In genomic region chr11:128448487-128448886, GRCh38 we compare ENCODE assay signal across 9 cellular contexts.
DNase-seq lines count a peak whose midpoint lies in the region; ATAC-seq and TF ChIP-seq lines count a peak whose summit lies in the region.
"Had no signal": no experiment of that assay in that cellular context is flagged by ENCODE, and none has a peak within 500 bp of the region (broad histone marks: within the 10 kb centered on the region; RNA-seq: fewer than 3 reads in every experiment).

No MANE protein-coding gene starts in this region.

- BruUV-seq in mammary epithelial cell (replicated peaks; lab: Mats Ljungman, UMichigan) = no TSS peak

- DNase-seq in DMS53 treated with DMSO at 0.1 percent for 48 hours (lab: John Stamatoyannopoulos, UW; ENCODE audit: unreplicated experiment) = peak; percentile 92
- DNase-seq in MG63 = peak; percentile 48
- peak; percentile 99 for DNase-seq in mammary epithelial cell
- no peak for DNase-seq in medulla oblongata (ENCODE audit: extremely low spot score)
- DNase-seq in left ventricle myocardium inferior = no peak
- DNase-seq: activated CD8-positive, alpha-beta memory T cell treated with anti-CD3 and anti-CD28 coated beads, Interleukin-2, amount 50 U/mL, for 4 hours had no signal

- H3K9ac ChIP-seq in mammary epithelial cell (ENCODE audit: insufficient read depth, low read length) (peak overlapping the region; percentile 84), mucosa of stomach (ENCODE audit: low read length) (peak overlapping the region; percentile 70)

- H2AFZ ChIP-seq in mammary epithelial cell (ENCODE audit: low read depth, low read length) = peak overlapping the region; percentile 79

- H3K9me3 ChIP-seq in MG63 (no peaks in the 10 kb centered on the region), mammary epithelial cell (replicated peaks; ENCODE audit: insufficient read depth, low read length) (no peaks in the 10 kb centered on the region), mucosa of stomach (ENCODE audit: control insufficient read depth, low read length) (no peaks in the 10 kb centered on the region), left ventricle myocardium inferior (replicated peaks) (peaks cover 7% of the 10 kb centered on the region)

- peak overlapping the region; percentile 99 for H3K27ac ChIP-seq in mammary epithelial cell (ENCODE audit: insufficient read depth, low read depth, low read length)
- H3K27ac ChIP-seq in left ventricle myocardium inferior (replicated peaks) = no peak overlapping the region

- H3K4me1 ChIP-seq in mammary epithelial cell (ENCODE audit: insufficient read depth, low read length) = peaks cover 44% of the 10 kb centered on the region
- H3K4me1 ChIP-seq in mucosa of stomach (ENCODE audit: control insufficient read depth, insufficient read depth, low read length) = peaks cover 36% of the 10 kb centered on the region
- H3K4me1 ChIP-seq in left ventricle myocardium inferior = peaks cover 23% of the 10 kb centered on the region

- CTCF ChIA-PET in mammary epithelial cell (lab: Charles Lee; ENCODE audit: low non-redundant PET) = interaction anchor here (0.6 kb wide), 3 partner anchors 19 to 124 kb away, joined by 3 to 4 read pairs (median 3); no protein-coding TSS in a partner anchor

- intact Hi-C loops in mammary epithelial cell (cut with micrococcal nuclease) (loop anchor here (2.0 kb wide), 1 partner anchor 158 kb away; no protein-coding TSS in a partner anchor), left ventricle myocardium inferior (cut with micrococcal nuclease) (no loop called here)

- H3K4me2 ChIP-seq in mammary epithelial cell (ENCODE audit: insufficient read depth, low read depth, low read length) = peak overlapping the region; percentile 74

- H4K20me1 ChIP-seq in mammary epithelial cell (ENCODE audit: insufficient read depth, low read length) = no peaks in the 10 kb centered on the region

- H3K27me3 ChIP-seq in MG63 (no peaks in the 10 kb centered on the region), mammary epithelial cell (ENCODE audit: insufficient read depth, low read length) (no peaks in the 10 kb centered on the region), mucosa of stomach (ENCODE audit: control insufficient read depth, insufficient read depth, low read length) (no peaks in the 10 kb centered on the region), left ventricle myocardium inferior (ENCODE audit: low read depth) (no peaks in the 10 kb centered on the region)

- no peak for ATAC-seq in HG03520 (IDR thresholded peaks at IDR 0.05; ENCODE audit: unreplicated experiment)
- no peak for ATAC-seq in HG02884 (IDR thresholded peaks at IDR 0.05; ENCODE audit: unreplicated experiment)

- H3K36me3 ChIP-seq in MG63 (no peaks in the 10 kb centered on the region; the same call in 1 of the 2 replicates), mammary epithelial cell (ENCODE audit: insufficient read depth, low read length) (no peaks in the 10 kb centered on the region), mucosa of stomach (ENCODE audit: control insufficient read depth, insufficient read depth, low read length) (no peaks in the 10 kb centered on the region), left ventricle myocardium inferior (no peaks in the 10 kb centered on the region)

- 0% methylated on average over 4 of the region's 4 CpGs for WGBS in mammary epithelial cell (ENCODE audit: low coverage, missing lambda C conversion rate)

- H3K79me2 ChIP-seq in mammary epithelial cell (ENCODE audit: insufficient read depth, low read length) = no peaks in the 10 kb centered on the region

- in situ Hi-C loops in mammary epithelial cell (cut with MboI; ENCODE audit: low sequenced_read_pairs in 2 of 2) = no loop called here

- peak in 1 of 2 donors; percentile 44 for TF ChIP-seq CTCF in mammary epithelial cell (conservative IDR thresholded peaks at IDR 0.05 in 1 of 2, IDR thresholded peaks at IDR 0.05 in 1 of 2; ENCODE audit: extremely low read depth in 1 of 2, insufficient read depth in 1 of 2, low read depth in 1 of 2, low read length in 2 of 2)
- no peak for TF ChIP-seq CTCF in left ventricle myocardium inferior (IDR thresholded peaks at IDR 0.05; ENCODE audit: borderline replicate concordance)

- dilution Hi-C loops in mammary epithelial cell (cut with HindIII; ENCODE audit: low sequenced_read_pairs) = no loop called here

- H3K4me3 ChIP-seq in MG63 (no peak overlapping the region), mammary epithelial cell (replicated peaks in 1 of 3; ENCODE audit: insufficient read depth in 1 of 3, low read depth in 2 of 3, low read length in 3 of 3) (peak overlapping the region; percentile 7 to 41 (median 26)), mucosa of stomach (ENCODE audit: low read length) (peak overlapping the region; percentile 5), left ventricle myocardium inferior (no peak overlapping the region)

Comparison
In these comparisons a context has a peak if more than half of its experiments do, and no peak if none do; other contexts are left out.
1. DNase-seq: peak in DMS53 treated with DMSO at 0.1 percent for 48 hours (single experiment), MG63 (single experiment) and mammary epithelial cell (single experiment); none in medulla oblongata (single experiment) and left ventricle myocardium inferior (single experiment).
2. H3K4me3 ChIP-seq: peak in mammary epithelial cell (3 of 3) and mucosa of stomach (single experiment); none in MG63 (single experiment) and left ventricle myocardium inferior (single experiment).